In genomic region chr7:78326870-78327269, GRCh38 we compare ENCODE assay signal across 1 cellular context.
TF ChIP-seq lines count a peak whose summit lies in the region.

No MANE protein-coding gene starts in this region.

TF ChIP-seq in SK-N-SH, 30 proteins besides CTCF, POLR2A, EP300 and RAD21 (continued from another document):
- TF ChIP-seq REST (IDR thresholded peaks at IDR 0.05; ENCODE audit: low read depth, low read length): no peak
- TF ChIP-seq MEF2A (IDR thresholded peaks at IDR 0.05; ENCODE audit: borderline replicate concordance, low read depth): no peak
- no peak for TF ChIP-seq FOXJ3 (CRISPR knock-in tag; IDR thresholded peaks at IDR 0.05)
- TF ChIP-seq RFX5 (IDR thresholded peaks at IDR 0.05; ENCODE audit: low read length): no peak
- peak; percentile 98 for TF ChIP-seq NFIC (IDR thresholded peaks at IDR 0.05; ENCODE audit: borderline replicate concordance)
- peak; percentile 41; the same call in 1 of the 2 replicates for TF ChIP-seq ZBTB33 (IDR thresholded peaks at IDR 0.05; ENCODE audit: borderline replicate concordance, low read depth)
